14 cellular contexts compared by ENCODE assay signal in genomic region chr10:86793696-86794095, GRCh38.
"Had no signal": no experiment of that assay in that cellular context is flagged by ENCODE, and none has a peak within 500 bp of the region (broad histone marks: within the 10 kb centered on the region; RNA-seq: fewer than 3 reads in every experiment).

No MANE protein-coding gene starts in this region.

- H3K4me3 ChIP-seq: hepatocyte, SK-N-MC, smooth muscle cell, upper lobe of right lung had no signal

- H3K9me3 ChIP-seq: upper lobe of right lung had no signal

- H3K27ac ChIP-seq: hepatocyte, upper lobe of right lung had no signal

- H3K27me3 ChIP-seq: hepatocyte, upper lobe of right lung had no signal

- H3K27ac Mint-ChIP-seq: activated CD4-positive, alpha-beta T cell treated with anti-CD3 and anti-CD28 coated beads, Interleukin-2, amount 10 ng/mL, durations not matched to agents 7 days and 5 days; activated T-helper 1 cell treated with anti-CD3 and anti-CD28 coated beads, Interleukin-12 subunit alpha, Interleukin-12 subunit beta, Interleukin-2, Interleukin-4 antibody, amounts not matched to agents 30 ng/mL and 10 ng/mL and 1 ng/mL, durations not matched to agents 14 hours and 24 hours and 36 hours had no signal

- DNase-seq: activated CD4-positive, alpha-beta T cell treated with anti-CD3 and anti-CD28 coated beads, Interleukin-2, amount 10 ng/mL, durations not matched to agents 7 days and 5 days; activated naive CD4-positive, alpha-beta T cell; anterior cingulate cortex; kidney; posterior cingulate gyrus; stimulated activated CD4-positive, alpha-beta T cell treated with anti-CD3 and anti-CD28 coated beads, Interleukin-4, amount 100 ng/mL, for 4 hours; stimulated activated CD8-positive, alpha-beta memory T cell treated with anti-CD3 and anti-CD28 coated beads, Interleukin-4, amount 100 ng/mL, for 48 hours; stimulated activated naive CD8-positive, alpha-beta T cell treated with anti-CD3 and anti-CD28 coated beads, Interleukin-15, Interleukin-2, amounts not matched to agents 100 U/mL and 50 U/mL, for 24 hours; upper lobe of right lung had no signal

- H3K27me3 Mint-ChIP-seq: activated CD4-positive, alpha-beta T cell treated with anti-CD3 and anti-CD28 coated beads, Interleukin-2, amount 10 ng/mL, durations not matched to agents 7 days and 5 days had no signal

- H3K9me3 Mint-ChIP-seq: activated T-helper 1 cell treated with anti-CD3 and anti-CD28 coated beads, Interleukin-12 subunit alpha, Interleukin-12 subunit beta, Interleukin-2, Interleukin-4 antibody, amounts not matched to agents 30 ng/mL and 10 ng/mL and 1 ng/mL, durations not matched to agents 14 hours and 24 hours and 36 hours had no signal

- H3K4me3 Mint-ChIP-seq: activated CD4-positive, alpha-beta T cell treated with anti-CD3 and anti-CD28 coated beads, Interleukin-2, amount 10 ng/mL, durations not matched to agents 7 days and 5 days; activated T-helper 1 cell treated with anti-CD3 and anti-CD28 coated beads, Interleukin-12 subunit alpha, Interleukin-12 subunit beta, Interleukin-2, Interleukin-4 antibody, amounts not matched to agents 30 ng/mL and 10 ng/mL and 1 ng/mL, durations not matched to agents 14 hours and 24 hours and 36 hours had no signal

- ATAC-seq: esophagus mucosa; stimulated activated naive CD8-positive, alpha-beta T cell treated with anti-CD3 and anti-CD28 coated beads, Interleukin-15, Interleukin-2, amounts not matched to agents 100 U/mL and 50 U/mL, for 24 hours; upper lobe of right lung had no signal
